In genomic region chr14:20748439-20748838, GRCh38 we compare ENCODE assay signal across 7 cellular contexts. TPM values are rescaled to one million over a fixed set of nuclear protein-coding genes. Genes with fewer than 3 reads are reported as not detected.
"Had no signal": no experiment of that assay in that cellular context is flagged by ENCODE, and none has a peak within 500 bp of the region (broad histone marks: within the 10 kb centered on the region; RNA-seq: fewer than 3 reads in every experiment).

No MANE protein-coding gene starts in this region.

- DNase-seq: H9, HCEC 1CT, IMR-90 had no signal

- ATAC-seq: GM23338, K562 had no signal

- H3K4me3 ChIP-seq: GM23338, K562 had no signal

RNA-seq across cellular contexts. Expression of gene EDDM3A, which starts 2.8 kb away (rescaled TPM):
- total RNA-seq: GM23338, H1, H9, HT-29, IMR-90, K562 had no signal

RNA-seq across cellular contexts. Expression of gene EDDM3B, which starts 19.8 kb away (rescaled TPM):
- total RNA-seq: GM23338, H1, H9, HT-29, IMR-90, K562 had no signal

RNA-seq across cellular contexts. Expression of gene RNASE6, which starts 32.6 kb away (rescaled TPM):
- total RNA-seq: H1, H9, HT-29, IMR-90 had no signal

RNA-seq across cellular contexts. Expression of gene RNASE1, which starts 54.2 kb away (rescaled TPM):
- total RNA-seq: IMR-90 had no signal
